Comparison of ENCODE assay signal across 22 cellular contexts in genomic region chr1:10101929-10102328, GRCh38.
A peak's percentile ranks its signal among the peaks of the same experiment; 100 is the strongest.
DNase-seq lines count a peak whose midpoint lies in the region; ATAC-seq and TF ChIP-seq lines count a peak whose summit lies in the region.
"Had no signal": no experiment of that assay in that cellular context is flagged by ENCODE, and none has a peak within 500 bp of the region (broad histone marks: within the 10 kb centered on the region; RNA-seq: fewer than 3 reads in every experiment).

No MANE protein-coding gene starts in this region.

- no peak overlapping the region for H3K27ac Mint-ChIP-seq in chondrocyte (ENCODE audit: unreplicated experiment)
- H3K27ac Mint-ChIP-seq in neural crest cell (ENCODE audit: unreplicated experiment): no peak overlapping the region
- H3K27ac Mint-ChIP-seq: activated CD8-positive, alpha-beta T cell treated with anti-CD3 and anti-CD28 coated beads for 36 hours; GM23338; stimulated activated naive B cell treated with anti-CD40 and anti-IgM and Interleukin-4, amounts not matched to agents 10 μg/mL and 1 μg/mL and 100 μg/mL, for 72 hours had no signal

- no peaks in the 10 kb centered on the region for H3K9me3 Mint-ChIP-seq in chondrocyte (ENCODE audit: low read depth)
- no peaks in the 10 kb centered on the region for H3K9me3 Mint-ChIP-seq in neural crest cell
- H3K9me3 Mint-ChIP-seq: activated CD8-positive, alpha-beta T cell treated with anti-CD3 and anti-CD28 coated beads for 36 hours; CD8-positive, alpha-beta memory T cell; GM23338; stimulated activated naive B cell treated with anti-CD40 and anti-IgM and Interleukin-4, amounts not matched to agents 10 μg/mL and 1 μg/mL and 100 μg/mL, for 72 hours had no signal

- H3K27me3 Mint-ChIP-seq in chondrocyte (ENCODE audit: low read depth) (no peaks in the 10 kb centered on the region), neural crest cell (ENCODE audit: low read depth) (no peaks in the 10 kb centered on the region)
- H3K27me3 Mint-ChIP-seq: activated CD8-positive, alpha-beta T cell treated with anti-CD3 and anti-CD28 coated beads for 36 hours; CD8-positive, alpha-beta memory T cell; stimulated activated naive B cell treated with anti-CD40 and anti-IgM and Interleukin-4, amounts not matched to agents 10 μg/mL and 1 μg/mL and 100 μg/mL, for 72 hours had no signal

- peaks cover 21% of the 10 kb centered on the region for H3K36me3 Mint-ChIP-seq in chondrocyte (ENCODE audit: low read depth)
- H3K36me3 Mint-ChIP-seq in neural crest cell (ENCODE audit: low read depth): peaks cover 16% of the 10 kb centered on the region

- peak overlapping the region; percentile 10; the same call in 1 of the 2 replicates for H3K27ac ChIP-seq in C4-2B
- H3K27ac ChIP-seq: lower lobe of right lung, skin epidermis had no signal

- H3K4me3 Mint-ChIP-seq in chondrocyte (ENCODE audit: unreplicated experiment) (no peak overlapping the region), neural crest cell (no peak overlapping the region)
- H3K4me3 Mint-ChIP-seq: activated CD8-positive, alpha-beta T cell treated with anti-CD3 and anti-CD28 coated beads for 36 hours; CD8-positive, alpha-beta memory T cell; GM23338; stimulated activated naive B cell treated with anti-CD40 and anti-IgM and Interleukin-4, amounts not matched to agents 10 μg/mL and 1 μg/mL and 100 μg/mL, for 72 hours had no signal

- DNase-seq in HT-29 (ENCODE audit: low spot score) (peak; percentile 2), chondrocyte (ENCODE audit: low spot score) (no peak), neural crest cell (ENCODE audit: low read depth, low spot score) (no peak), DMS79 (lab: John Stamatoyannopoulos, UW) (no peak)
- no peak for DNase-seq in stimulated activated CD4-positive, alpha-beta T cell treated with anti-CD3 and anti-CD28 coated beads, Interleukin-2, amount 100 ng/mL, for 48 hours
- DNase-seq: activated CD8-positive, alpha-beta T cell treated with anti-CD3 and anti-CD28 coated beads for 36 hours; activated gamma-delta T cell treated with Interleukin-2 at 50 U/mL for 16 hours; activated T-cell treated with anti-CD3 and anti-CD28 coated beads for 4 hours; CD8-positive, alpha-beta memory T cell; lower lobe of right lung; NCI-H146; NCI-H2171 treated with DMSO at 0.1 percent for 48 hours; SHP77; stimulated activated CD4-positive, alpha-beta T cell treated with anti-CD3 and anti-CD28 coated beads, Interleukin-2, amount 100 ng/mL, for 24 hours; stimulated activated naive B cell treated with anti-CD40 and anti-IgM and Interleukin-4, amounts not matched to agents 10 μg/mL and 1 μg/mL and 100 μg/mL, for 72 hours had no signal

- H3K4me1 Mint-ChIP-seq in chondrocyte (ENCODE audit: low read depth): peaks cover 25% of the 10 kb centered on the region
- H3K4me1 Mint-ChIP-seq in neural crest cell: peaks cover under 1% of the 10 kb centered on the region
- H3K4me1 Mint-ChIP-seq: CD8-positive, alpha-beta memory T cell; GM23338; stimulated activated naive B cell treated with anti-CD40 and anti-IgM and Interleukin-4, amounts not matched to agents 10 μg/mL and 1 μg/mL and 100 μg/mL, for 72 hours had no signal

- TF ChIP-seq CTCF in C4-2B (conservative IDR thresholded peaks at IDR 0.05) (peak; percentile 55), chondrocyte (IDR thresholded peaks at IDR 0.05) (peak; percentile 54), neural crest cell (conservative IDR thresholded peaks at IDR 0.05) (peak; percentile 43)

- ATAC-seq in HG02884 (IDR thresholded peaks at IDR 0.05; ENCODE audit: unreplicated experiment): no peak
- no peak for ATAC-seq in HG02885 (IDR thresholded peaks at IDR 0.05; ENCODE audit: poor library complexity, unreplicated experiment)
- ATAC-seq: activated CD4-positive, CD25-positive, alpha-beta regulatory T cell treated with anti-CD3 and anti-CD28 coated beads, Interleukin-2, amount 50 U/mL, for 24 hours; activated CD8-positive, alpha-beta T cell treated with anti-CD3 and anti-CD28 coated beads for 36 hours; GM12878; GM23338; lower lobe of right lung; stimulated activated naive B cell treated with anti-CD40 and anti-IgM and Interleukin-4, amounts not matched to agents 10 μg/mL and 1 μg/mL and 100 μg/mL, for 72 hours had no signal
